ENCODE assay signal across 14 cellular contexts in genomic region chr2:61970807-61971556, GRCh38.
DNase-seq lines count a peak whose midpoint lies in the region; ATAC-seq and TF ChIP-seq lines count a peak whose summit lies in the region.
"Had no signal": no experiment of that assay in that cellular context is flagged by ENCODE, and none has a peak within 500 bp of the region (broad histone marks: within the 10 kb centered on the region; RNA-seq: fewer than 3 reads in every experiment).

No MANE protein-coding gene starts in this region.

- no peaks in the 10 kb centered on the region for H3K9me3 Mint-ChIP-seq in Calu3 (ENCODE audit: low read depth, unreplicated experiment)
- H3K9me3 Mint-ChIP-seq: activated T-cell treated with anti-CD3 and anti-CD28 coated beads, Interleukin-2, amount 50 U/mL, for 24 hours; memory B cell had no signal

- H3K27me3 ChIP-seq in WERI-Rb-1 (ENCODE audit: insufficient read depth, low read depth, severe bottlenecking): no peaks in the 10 kb centered on the region
- H3K27me3 ChIP-seq: adrenal gland had no signal

- no TSS peak for BruUV-seq in Calu3 (replicated peaks; lab: Mats Ljungman, UMichigan)

- H3K4me3 ChIP-seq in WERI-Rb-1 (ENCODE audit: low read depth, low read length) (no peak overlapping the region), fibroblast of villous mesenchyme (ENCODE audit: low read depth, low read length) (no peak overlapping the region)
- H3K4me3 ChIP-seq: adrenal gland had no signal

- ATAC-seq in omental fat pad (ENCODE audit: low FRiP score) (peak; percentile 55), GM21723 (IDR thresholded peaks at IDR 0.05; ENCODE audit: unreplicated experiment) (no peak), GM19455 (IDR thresholded peaks at IDR 0.05; ENCODE audit: unreplicated experiment) (no peak)

- H3K27me3 Mint-ChIP-seq in Calu3 (ENCODE audit: unreplicated experiment): no peaks in the 10 kb centered on the region
- H3K27me3 Mint-ChIP-seq: activated T-cell treated with anti-CD3 and anti-CD28 coated beads, Interleukin-2, amount 50 U/mL, for 24 hours; memory B cell had no signal

- CTCF ChIA-PET in Calu3 (lab: Charles Lee): no interaction called here

- intact Hi-C loops in Calu3 (cut with micrococcal nuclease; ENCODE audit: unreplicated experiment): no loop called here

- no peaks in the 10 kb centered on the region for H3K36me3 ChIP-seq in WERI-Rb-1
- H3K36me3 ChIP-seq: adrenal gland had no signal

- H3K27ac Mint-ChIP-seq in Calu3 (ENCODE audit: unreplicated experiment): peak overlapping the region; percentile 42
- H3K27ac Mint-ChIP-seq: activated T-cell treated with anti-CD3 and anti-CD28 coated beads, Interleukin-2, amount 50 U/mL, for 24 hours; memory B cell had no signal

- H3K4me3 Mint-ChIP-seq in Calu3 (ENCODE audit: low read depth, unreplicated experiment): peak overlapping the region; percentile 42
- H3K4me3 Mint-ChIP-seq: activated T-cell treated with anti-CD3 and anti-CD28 coated beads, Interleukin-2, amount 50 U/mL, for 24 hours; memory B cell had no signal

- no peaks in the 10 kb centered on the region for H3K9me3 ChIP-seq in WERI-Rb-1 (ENCODE audit: severe bottlenecking)
- H3K9me3 ChIP-seq: adrenal gland had no signal

- H3K4me1 Mint-ChIP-seq in Calu3 (ENCODE audit: low read depth, unreplicated experiment): peaks cover 5% of the 10 kb centered on the region

- TF ChIP-seq CTCF in Calu3 (IDR thresholded peaks at IDR 0.05; ENCODE audit: unreplicated experiment) (no peak), WERI-Rb-1 (IDR thresholded peaks at IDR 0.05; ENCODE audit: low read depth, low read length) (0 out of 2 replicates have a peak, but pooled peaks have one; percentile 3), fibroblast of villous mesenchyme (IDR thresholded peaks at IDR 0.05; ENCODE audit: insufficient read depth, low read depth, low read length) (peak; percentile 7), omental fat pad (IDR thresholded peaks at IDR 0.05) (no peak)

- H3K27ac ChIP-seq in WERI-Rb-1: no peak overlapping the region
- H3K27ac ChIP-seq: adrenal gland had no signal

- no peaks in the 10 kb centered on the region for H3K36me3 Mint-ChIP-seq in Calu3 (ENCODE audit: insufficient read depth, unreplicated experiment)

- DNase-seq in Calu3: peak; percentile 31
- no peak for DNase-seq in WERI-Rb-1
- DNase-seq in fibroblast of villous mesenchyme (ENCODE audit: low read depth): no peak
- DNase-seq in omental fat pad (ENCODE audit: low spot score): no peak
- no peak for DNase-seq in GDM1 (lab: John Stamatoyannopoulos, UW)
- no peak for DNase-seq in activated naive CD4-positive, alpha-beta T cell treated with anti-CD3 and anti-CD28 coated beads, Interleukin-2, amount 50 U/mL, for 16 hours
- DNase-seq: activated CD4-positive, alpha-beta T cell treated with anti-CD3 and anti-CD28 coated beads for 1 hour; activated T-cell treated with anti-CD3 and anti-CD28 coated beads, Interleukin-2, amount 50 U/mL, for 24 hours; adrenal gland; effector CD4-positive, alpha-beta T cell; NCI-H2081 treated with DMSO at 0.1 percent for 48 hours had no signal

Comparison
In these comparisons a context has a peak if more than half of its experiments do, and no peak if none do; other contexts are left out.
1. CTCF ChIP-seq: peak in WERI-Rb-1 (single experiment) and fibroblast of villous mesenchyme (single experiment); none in Calu3 (single experiment) and omental fat pad (0 of 3).